ENCODE assay signal across 19 cellular contexts in genomic region chr2:231821908-231822307, GRCh38. TPM values are rescaled to one million over a fixed set of nuclear protein-coding genes. Genes with fewer than 3 reads are reported as not detected.
A peak's percentile ranks its signal among the peaks of the same experiment; 100 is the strongest.
DNase-seq lines count a peak whose midpoint lies in the region; ATAC-seq, FAIRE-seq and TF ChIP-seq lines count a peak whose summit lies in the region.
"Had no signal": no experiment of that assay in that cellular context is flagged by ENCODE, and none has a peak within 500 bp of the region (broad histone marks: within the 10 kb centered on the region; RNA-seq: fewer than 3 reads in every experiment).

No MANE protein-coding gene starts in this region.

- TF ChIP-seq POLR2A in A549 (IDR thresholded peaks at IDR 0.05; ENCODE audit: low read length) = no peak
- no peak for TF ChIP-seq POLR2A in NB4 (IDR thresholded peaks at IDR 0.05; ENCODE audit: extremely low read depth, insufficient read length)

- H3K27ac Mint-ChIP-seq in WTC11 = no peak overlapping the region
- H3K27ac Mint-ChIP-seq: CD4-positive, alpha-beta memory T cell; H9 had no signal

- peaks cover 2% of the 10 kb centered on the region; the same call in 1 of the 2 replicates for H3K27me3 Mint-ChIP-seq in WTC11 (ENCODE audit: low read depth)

- no peak for TF ChIP-seq RAD21 in A549 (conservative IDR thresholded peaks at IDR 0.05 in 1 of 2, IDR thresholded peaks at IDR 0.05 in 1 of 2)

- POLR2A ChIA-PET in A549 (lab: Yijun Ruan, JAX) (no interaction called here), WTC11 (lab: Charles Lee) (no interaction called here)

- no peaks in the 10 kb centered on the region for H3K4me1 ChIP-seq in A549

- H3K4me3 ChIP-seq in A549 = no peak overlapping the region
- no peak overlapping the region for H3K4me3 ChIP-seq in NB4 (ENCODE audit: low read depth, low read length)

- CTCF ChIA-PET in A549 (lab: Yijun Ruan, JAX) = interaction anchor here (1.3 kb wide), 1 partner anchor 20 kb away, joined by 4 read pairs; no protein-coding TSS in a partner anchor
- CTCF ChIA-PET in WTC11 (lab: Charles Lee) = interaction anchor here (1.0 kb wide), 1 partner anchor 21 kb away, joined by 3 read pairs; no protein-coding TSS in a partner anchor

- peaks cover 15% of the 10 kb centered on the region for H3K9me3 Mint-ChIP-seq in WTC11

- DNase-seq in A549 (ENCODE audit: low read depth in 1 of 2, low spot score in 1 of 2) = no peak
- DNase-seq in HTR-8/SVneo (ENCODE audit: insufficient read length, low spot score) = no peak
- peak; percentile 0 for DNase-seq in NB4 (ENCODE audit: low read depth)
- no peak for DNase-seq in WTC11 (ENCODE audit: low spot score)
- DNase-seq in NCI-H345 (lab: John Stamatoyannopoulos, UW) = no peak
- no peak for DNase-seq in NCI-H2196 (lab: John Stamatoyannopoulos, UW; ENCODE audit: unreplicated experiment)
- DNase-seq: 8988T; C1 segment of cervical spinal cord; Calu3; CD4-positive, alpha-beta memory T cell; COR-L47; DMS53; DMS79 treated with DMSO at 0.1 percent for 48 hours; GF-D8; GOT3; H9 had no signal

- H3K36me3 Mint-ChIP-seq in WTC11 = no peaks in the 10 kb centered on the region
- H3K36me3 Mint-ChIP-seq: CD4-positive, alpha-beta memory T cell had no signal

- no peak overlapping the region for H3K4me3 Mint-ChIP-seq in WTC11
- H3K4me3 Mint-ChIP-seq: CD4-positive, alpha-beta memory T cell; H9 had no signal

- TF ChIP-seq CTCF in A549 (IDR thresholded peaks at IDR 0.05) (no peak), NB4 (IDR thresholded peaks at IDR 0.05; ENCODE audit: low read depth, low read length) (no peak), WTC11 (IDR thresholded peaks at IDR 0.05) (no peak)

- no peaks in the 10 kb centered on the region for H3K4me1 Mint-ChIP-seq in WTC11
- H3K4me1 Mint-ChIP-seq: CD4-positive, alpha-beta memory T cell; H9 had no signal

- no peaks in the 10 kb centered on the region for H3K9me3 ChIP-seq in A549

- WGBS in A549 (ENCODE audit: missing lambda C conversion rate) = 15% methylated on average over 3 of the region's 3 CpGs

- no peak for TF ChIP-seq EP300 in A549 (IDR thresholded peaks at IDR 0.05)

- FAIRE-seq in A549 (lab: Jason Lieb, UNC) = no peak
- peak; percentile 20 for FAIRE-seq in HTR-8/SVneo (lab: Jason Lieb, UNC)
- FAIRE-seq: GM12892 had no signal

- no peak overlapping the region for H3K27ac ChIP-seq in A549

- H3K4me2 ChIP-seq in A549 = no peak overlapping the region

- no peak for ATAC-seq in A549
- ATAC-seq in WTC11 = no peak
- ATAC-seq in HG02852 (IDR thresholded peaks at IDR 0.05; ENCODE audit: unreplicated experiment) = no peak
- ATAC-seq: HCT116 had no signal

TF ChIP-seq in A549, 52 proteins besides CTCF, POLR2A, EP300 and RAD21:
- TF ChIP-seq RFX5 (IDR thresholded peaks at IDR 0.05) = no peak
- peak; percentile 39; the same call in 1 of the 2 replicates for TF ChIP-seq KDM1A (IDR thresholded peaks at IDR 0.05; ENCODE audit: low read depth)

TF ChIP-seq in WTC11, 78 proteins besides CTCF, POLR2A, EP300 and RAD21:
- 0 out of 2 replicates have a peak, but pooled peaks have one; percentile 36 for TF ChIP-seq GTF2I (CRISPR knock-in tag; conservative IDR thresholded peaks at IDR 0.05)
- TF ChIP-seq KAT7 (CRISPR knock-in tag; IDR thresholded peaks at IDR 0.05; ENCODE audit: borderline replicate concordance) = no peak

RNA-seq across cellular contexts. Expression of gene COPS7B, which starts 35.7 kb away (rescaled TPM):
- polyA plus RNA-seq in A549 (2011; rRNA removed) (54.9 and 63.4 TPM in 2 replicates), A549 (2017; fragmentation: RNase III; extraction: RNeasy Plus Mini Kit Qiagen cat#74134 plus additional on column Dnase treatment) (29.4 to 34.3 TPM (median 33.4 TPM) in 3 replicates)
- polyA plus RNA-seq in A549 (2012; cell fraction: cytosol; rRNA removed) = 44.1 and 54.5 TPM in 2 replicates
- 76.0 and 92.4 TPM in 2 replicates for polyA plus RNA-seq in A549 (2012; cell fraction: nucleus; rRNA removed)
- polyA minus RNA-seq in A549 (2011; rRNA and poly(A)+ RNA removed) = 40.7 and 42.0 TPM in 2 replicates
- total RNA-seq in WTC11 (2021) = 56.5 to 63.8 TPM (median 57.1 TPM) in 3 replicates

RNA-seq across cellular contexts. Expression of gene PDE6D, which starts 40.8 kb away (rescaled TPM):
- polyA plus RNA-seq in A549 (2011; rRNA removed) (51.3 and 56.0 TPM in 2 replicates), A549 (2017; fragmentation: RNase III; extraction: RNeasy Plus Mini Kit Qiagen cat#74134 plus additional on column Dnase treatment) (20.9 to 27.4 TPM (median 27.3 TPM) in 3 replicates)
- polyA plus RNA-seq in A549 (2012; cell fraction: cytosol; rRNA removed) = 27.7 and 33.0 TPM in 2 replicates
- polyA plus RNA-seq in A549 (2012; cell fraction: nucleus; rRNA removed) = 10.9 and 15.6 TPM in 2 replicates
- polyA minus RNA-seq in A549 (2011; rRNA and poly(A)+ RNA removed) = 16.4 and 16.9 TPM in 2 replicates
- total RNA-seq in WTC11 (2021) = 30.2 to 32.8 TPM (median 31.4 TPM) in 3 replicates
